ENCODE assay signal across 21 cellular contexts in genomic region chrX:134933911-134934310, GRCh38. TPM values are rescaled to one million over a fixed set of nuclear protein-coding genes. Genes with fewer than 3 reads are reported as not detected.
DNase-seq lines count a peak whose midpoint lies in the region; ATAC-seq, FAIRE-seq and TF ChIP-seq lines count a peak whose summit lies in the region.
"Had no signal": no experiment of that assay in that cellular context is flagged by ENCODE, and none has a peak within 500 bp of the region (broad histone marks: within the 10 kb centered on the region; RNA-seq: fewer than 3 reads in every experiment).

No MANE protein-coding gene starts in this region.

- no peak for TF ChIP-seq RAD21 in K562 (CRISPR knock-in tag; conservative IDR thresholded peaks at IDR 0.05 in 1 of 2, IDR thresholded peaks at IDR 0.05 in 1 of 2)

- DNase-seq in DMS 273 (lab: John Stamatoyannopoulos, UW; ENCODE audit: unreplicated experiment) (peak; percentile 71), LHCN-M2 (ENCODE audit: low read depth) (peak; percentile 26), K562 (ENCODE audit: extremely low read depth in 1 of 4, low spot score in 3 of 4) (peak in 1 of 4 experiments; percentile 11), kidney tubule cell (ENCODE audit: low spot score) (peak; percentile 26), progenitor cell of endocrine pancreas (ENCODE audit: low spot score, unreplicated experiment) (no peak), coronary artery (ENCODE audit: low spot score) (no peak)
- DNase-seq in effector memory CD4-positive, alpha-beta T cell, result no peak
- DNase-seq: activated CD4-positive, alpha-beta memory T cell treated with anti-CD3 and anti-CD28 coated beads for 36 hours; activated naive CD4-positive, alpha-beta T cell treated with anti-CD3 and anti-CD28 coated beads, Interleukin-2, amount 50 U/mL, for 16 hours; CD4-positive, CD25-positive, alpha-beta regulatory T cell; colonic mucosa; DND-41; foreskin melanocyte; H9; Kasumi-1; NCI-H1436; NCI-H2227 treated with DMSO at 0.1 percent for 48 hours; stomach; WERI-Rb-1 had no signal

- no peaks in the 10 kb centered on the region for H3K36me3 ChIP-seq in K562 (ENCODE audit: control insufficient read depth, insufficient read depth, low read length)
- H3K36me3 ChIP-seq in effector memory CD4-positive, alpha-beta T cell (ENCODE audit: control insufficient read depth, insufficient read depth, low read length), result no peaks in the 10 kb centered on the region
- H3K36me3 ChIP-seq: colonic mucosa, stomach, WERI-Rb-1 had no signal

- intact Hi-C loops in K562 (cut with micrococcal nuclease), result no loop called here

- TF ChIP-seq EP300 in K562 (IDR thresholded peaks at IDR 0.05; ENCODE audit: low read length), result no peak

- H3K9me3 Mint-ChIP-seq in progenitor cell of endocrine pancreas (ENCODE audit: low read depth), result peaks cover 19% of the 10 kb centered on the region
- H3K9me3 Mint-ChIP-seq: activated CD4-positive, alpha-beta memory T cell treated with anti-CD3 and anti-CD28 coated beads for 36 hours; CD4-positive, CD25-positive, alpha-beta regulatory T cell; type B pancreatic cell had no signal

- no peaks in the 10 kb centered on the region for H3K9me1 ChIP-seq in K562 (ENCODE audit: control insufficient read depth, insufficient read depth, low read length)

- in situ Hi-C loops in K562 (cut with MboI), result no loop called here

- H3K4me3 ChIP-seq in K562 (no peak overlapping the region), coronary artery (no peak overlapping the region)
- H3K4me3 ChIP-seq in effector memory CD4-positive, alpha-beta T cell (ENCODE audit: insufficient read depth, low read depth, low read length, poor library complexity, severe bottlenecking), result no peak overlapping the region
- H3K4me3 ChIP-seq: colonic mucosa, stomach had no signal

- POLR2A ChIA-PET in K562 (lab: Yijun Ruan, JAX), result no interaction called here

- H3K27ac Mint-ChIP-seq in progenitor cell of endocrine pancreas, result no peak overlapping the region
- H3K27ac Mint-ChIP-seq: activated CD4-positive, alpha-beta memory T cell treated with anti-CD3 and anti-CD28 coated beads for 36 hours; CD4-positive, CD25-positive, alpha-beta regulatory T cell; type B pancreatic cell had no signal

- no peak overlapping the region for H3K9ac ChIP-seq in K562 (ENCODE audit: insufficient read depth in 1 of 2, low read depth in 2 of 2, low read length in 2 of 2)

- H3K27ac ChIP-seq in K562 (ENCODE audit: extremely low read depth, low read depth, low read length) (no peak overlapping the region), coronary artery (no peak overlapping the region)
- H3K27ac ChIP-seq in effector memory CD4-positive, alpha-beta T cell (ENCODE audit: insufficient read depth, low read length, poor library complexity, severe bottlenecking), result no peak overlapping the region
- H3K27ac ChIP-seq: colonic mucosa, stomach, WERI-Rb-1 had no signal

- no peak overlapping the region for H2AFZ ChIP-seq in K562 (ENCODE audit: low read depth, low read length)

- no peaks in the 10 kb centered on the region for H3K27me3 Mint-ChIP-seq in progenitor cell of endocrine pancreas
- H3K27me3 Mint-ChIP-seq: activated CD4-positive, alpha-beta memory T cell treated with anti-CD3 and anti-CD28 coated beads for 36 hours; type B pancreatic cell had no signal

- WGBS in K562 (ENCODE audit: insufficient coverage, low coverage, missing lambda C conversion rate), result 5% methylated on average over 3 of the region's 3 CpGs

- no peak for FAIRE-seq in K562 (lab: Jason Lieb, UNC)

- no peaks in the 10 kb centered on the region for H4K20me1 ChIP-seq in K562 (replicated peaks; ENCODE audit: control insufficient read depth, insufficient read depth, low read length)

- BruUV-seq in K562 (replicated peaks; lab: Mats Ljungman, UMichigan), result no TSS peak

- H3K27me3 ChIP-seq in K562 (ENCODE audit: control insufficient read depth in 2 of 2, insufficient read depth in 2 of 2, low read length in 2 of 2), result no peaks in the 10 kb centered on the region; a peak in 1 of 5 replicates
- no peaks in the 10 kb centered on the region for H3K27me3 ChIP-seq in effector memory CD4-positive, alpha-beta T cell (replicated peaks; ENCODE audit: control insufficient read depth, insufficient read depth, low read length, poor library complexity, severe bottlenecking)
- H3K27me3 ChIP-seq: colonic mucosa, stomach had no signal

- no peak overlapping the region for H3K4me3 Mint-ChIP-seq in progenitor cell of endocrine pancreas (ENCODE audit: low read depth)
- H3K4me3 Mint-ChIP-seq: activated CD4-positive, alpha-beta memory T cell treated with anti-CD3 and anti-CD28 coated beads for 36 hours; CD4-positive, CD25-positive, alpha-beta regulatory T cell; H9; type B pancreatic cell had no signal

- no peaks in the 10 kb centered on the region for H3K79me2 ChIP-seq in K562 (ENCODE audit: control insufficient read depth, insufficient read depth, low read length)

- CTCF ChIA-PET in K562 (lab: Yijun Ruan, JAX; ENCODE audit: low intra/inter-chr PET ratio), result no interaction called here

- no peaks in the 10 kb centered on the region for H3K36me3 Mint-ChIP-seq in progenitor cell of endocrine pancreas (ENCODE audit: insufficient read depth)
- H3K36me3 Mint-ChIP-seq: activated CD4-positive, alpha-beta memory T cell treated with anti-CD3 and anti-CD28 coated beads for 36 hours; CD4-positive, CD25-positive, alpha-beta regulatory T cell; type B pancreatic cell had no signal

- H3K4me2 ChIP-seq in K562 (ENCODE audit: insufficient read depth, low read length), result no peak overlapping the region

- no peak for TF ChIP-seq POLR2A in K562 (conservative IDR thresholded peaks at IDR 0.05)

- TF ChIP-seq CTCF in K562 (IDR thresholded peaks at IDR 0.05 in 2 of 3, conservative IDR thresholded peaks at IDR 0.05 in 1 of 3; ENCODE audit: insufficient read depth in 2 of 3, low read depth in 1 of 3, low read length in 3 of 3), result no peak
- no peak for TF ChIP-seq CTCF in progenitor cell of endocrine pancreas (IDR thresholded peaks at IDR 0.05; ENCODE audit: unreplicated experiment)
- no peak for TF ChIP-seq CTCF in coronary artery (IDR thresholded peaks at IDR 0.05)

- peaks cover 0 to 10% of the 10 kb centered on the region in 2 experiments; a peak in 3 of 5 replicates for H3K4me1 ChIP-seq in K562 (replicated peaks in 1 of 2; ENCODE audit: control insufficient read depth in 2 of 2, insufficient read depth in 2 of 2, low read length in 2 of 2)
- no peaks in the 10 kb centered on the region for H3K4me1 ChIP-seq in effector memory CD4-positive, alpha-beta T cell (ENCODE audit: control insufficient read depth, insufficient read depth, low read length, poor library complexity, severe bottlenecking)
- H3K4me1 ChIP-seq: colonic mucosa, stomach had no signal

- ATAC-seq in K562 (peak; percentile 28; the same call in 1 of the 3 replicates), HG03045 (IDR thresholded peaks at IDR 0.05; ENCODE audit: unreplicated experiment) (no peak)

- no peaks in the 10 kb centered on the region for H3K9me3 ChIP-seq in K562 (replicated peaks; ENCODE audit: control insufficient read depth, insufficient read depth, low read depth, low read length)
- no peaks in the 10 kb centered on the region for H3K9me3 ChIP-seq in effector memory CD4-positive, alpha-beta T cell (ENCODE audit: control insufficient read depth, low read length)
- H3K9me3 ChIP-seq: colonic mucosa, stomach had no signal

- H3K4me1 Mint-ChIP-seq in progenitor cell of endocrine pancreas (ENCODE audit: low read depth), result peaks cover 4% of the 10 kb centered on the region
- H3K4me1 Mint-ChIP-seq: H9 had no signal

TF ChIP-seq in K562, 482 proteins besides CTCF, POLR2A, EP300 and RAD21 (continues in another document):
- TF ChIP-seq NFIC (IDR thresholded peaks at IDR 0.05), result 0 out of 2 replicates have a peak, but pooled peaks have one; percentile 7

RNA-seq across cellular contexts. Expression of gene MOSPD1, which starts 18.9 kb away (rescaled TPM):
- total RNA-seq in LHCN-M2 (2014; rRNA removed) (27.9 and 31.5 TPM in 2 replicates), K562 (2014; rRNA removed) (3.5 and 3.6 TPM in 2 replicates), K562 (2014; rRNA removed; fragmentation: Illumina TruSeq; extraction: Trizol) (9.6 and 11.2 TPM in 2 replicates), K562 (2015; rRNA removed; fragmentation: Illumina TruSeq; extraction: Trizol) (7.4 and 7.8 TPM in 2 replicates), K562 (2021) (6.1 and 6.9 TPM in 2 replicates), progenitor cell of endocrine pancreas (16.2 and 18.8 TPM in 2 replicates)
- polyA plus RNA-seq in LHCN-M2 (2012), result 10.7 TPM
- 2.1 and 8.5 TPM in 2 replicates for total RNA-seq in K562 (2011; cell fraction: chromatin; rRNA removed; ENCODE audit: low replicate concordance)
- total RNA-seq in K562 (2011; cell fraction: nucleolus; rRNA removed), result 1.2 and 1.4 TPM in 2 replicates
- total RNA-seq in K562 (2011; cell fraction: nucleoplasm; rRNA removed), result 1.9 and 2.7 TPM in 2 replicates
- polyA plus RNA-seq in K562 (2011; rRNA removed) (2.9 and 5.1 TPM in 2 replicates), K562 (2014; fragmentation: Illumina TruSeq; extraction: Trizol) (5.2 and 7.3 TPM in 2 replicates), K562 (2014; fragmentation: Nextera tagmentation; extraction: Ambion mirVana) (10 to 100 TPM; 14.6 to 17.0 TPM), K562 (2014; rRNA removed) (2.6 and 5.4 TPM in 2 replicates)
- 0.46 and 2.3 TPM in 2 replicates for polyA plus RNA-seq in K562 (2011; cell fraction: cytosol; rRNA removed)
- 0.51 and 1.2 TPM in 2 replicates for polyA plus RNA-seq in K562 (2011; cell fraction: nucleus; rRNA removed)
- polyA plus RNA-seq in K562 (2012), result 5.0 and 14.5 TPM in 2 replicates
- polyA minus RNA-seq in K562 (2011; rRNA and poly(A)+ RNA removed), result 9.7 and 10.8 TPM in 2 replicates
- polyA minus RNA-seq in K562 (2011; cell fraction: cytosol; rRNA and poly(A)+ RNA removed), result 2.1 and 2.5 TPM in 2 replicates
- polyA minus RNA-seq in K562 (2011; cell fraction: nucleus; rRNA and poly(A)+ RNA removed), result 0.27 and 1.8 TPM in 2 replicates

RNA-seq across cellular contexts. Expression of gene SMIM10, which starts 56.9 kb away (rescaled TPM):
- 6.4 and 7.4 TPM in 2 replicates for total RNA-seq in LHCN-M2 (2014; rRNA removed)
- 8.1 TPM for polyA plus RNA-seq in LHCN-M2 (2012)
- total RNA-seq in K562 (2011; cell fraction: chromatin; rRNA removed; ENCODE audit: low replicate concordance), result 0.81 and 3.7 TPM in 2 replicates
- 1.2 and 2.9 TPM in 2 replicates for total RNA-seq in K562 (2011; cell fraction: nucleolus; rRNA removed)
- 2.5 and 2.7 TPM in 2 replicates for total RNA-seq in K562 (2011; cell fraction: nucleoplasm; rRNA removed)
- 16.4 and 18.2 TPM in 2 replicates for total RNA-seq in K562 (2014; rRNA removed)
- 16.8 and 17.5 TPM in 2 replicates for total RNA-seq in K562 (2014; rRNA removed; fragmentation: Illumina TruSeq; extraction: Trizol)
- total RNA-seq in K562 (2015; rRNA removed; fragmentation: Illumina TruSeq; extraction: Trizol), result 21.6 and 25.3 TPM in 2 replicates
- 8.3 and 8.5 TPM in 2 replicates for total RNA-seq in K562 (2021)
- 4.8 and 11.0 TPM in 2 replicates for polyA plus RNA-seq in K562 (2011; rRNA removed)
- polyA plus RNA-seq in K562 (2011; cell fraction: cytosol; rRNA removed), result 6.9 and 21.5 TPM in 2 replicates
- polyA plus RNA-seq in K562 (2011; cell fraction: nucleus; rRNA removed), result 3.3 and 6.6 TPM in 2 replicates
- polyA plus RNA-seq in K562 (2012), result 19.4 and 20.5 TPM in 2 replicates
- polyA plus RNA-seq in K562 (2014; fragmentation: Illumina TruSeq; extraction: Trizol), result 16.0 and 21.9 TPM in 2 replicates
- polyA plus RNA-seq in K562 (2014; fragmentation: Nextera tagmentation; extraction: Ambion mirVana), result 1 to 10 TPM; 2.1 to 4.2 TPM
- 21.8 and 23.0 TPM in 2 replicates for polyA plus RNA-seq in K562 (2014; rRNA removed)
- 1.5 and 2.9 TPM in 2 replicates for polyA minus RNA-seq in K562 (2011; rRNA and poly(A)+ RNA removed)
- polyA minus RNA-seq in K562 (2011; cell fraction: cytosol; rRNA and poly(A)+ RNA removed), result 1.5 and 2.3 TPM in 2 replicates
- polyA minus RNA-seq in K562 (2011; cell fraction: nucleus; rRNA and poly(A)+ RNA removed), result 1.3 TPM in 2 replicates
- total RNA-seq in progenitor cell of endocrine pancreas, result 2.2 TPM in 2 replicates
- total RNA-seq: CD4-positive, CD25-positive, alpha-beta regulatory T cell had no signal
- polyA plus RNA-seq: CD4-positive, CD25-positive, alpha-beta regulatory T cell had no signal

Comparison
In these comparisons a context has a peak if more than half of its experiments do, and no peak if none do; other contexts are left out.
1. DNase-seq: peak in DMS 273 (single experiment), LHCN-M2 (single experiment) and kidney tubule cell (single experiment); none in progenitor cell of endocrine pancreas (single experiment), coronary artery (single experiment) and effector memory CD4-positive, alpha-beta T cell (0 of 3).